In the genomic region with DNA sequence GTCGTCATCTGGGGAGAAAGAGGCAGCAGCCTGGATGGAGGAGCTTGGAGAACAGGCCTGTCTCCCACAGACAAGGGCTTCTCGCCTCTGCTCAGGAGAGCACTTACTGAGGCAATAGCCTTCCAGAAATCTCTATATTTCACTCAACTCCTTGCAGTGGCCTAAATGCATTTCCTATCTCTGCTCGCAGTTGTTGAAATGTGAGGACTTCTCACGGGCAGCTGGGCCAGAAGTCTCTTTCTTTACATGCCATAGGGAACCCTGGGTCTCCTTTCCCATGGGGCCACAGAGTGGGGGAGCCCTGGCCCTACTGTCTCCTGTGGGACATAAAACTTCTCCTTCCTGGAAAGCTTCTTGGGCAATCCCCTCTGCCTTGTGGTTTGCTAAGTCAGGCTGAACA, we compare ENCODE assay signal across 11 cellular contexts. TPM values are rescaled to one million over a fixed set of nuclear protein-coding genes. Genes with fewer than 3 reads are reported as not detected.
"Had no signal": no experiment of that assay in that cellular context is flagged by ENCODE, and none has a peak within 500 bp of the region (broad histone marks: within the 10 kb centered on the region; RNA-seq: fewer than 3 reads in every experiment).

No MANE protein-coding gene starts in this region.

- H3K4me2 ChIP-seq: KMS-11 had no signal

- H3K4me1 ChIP-seq: HAP-1 had no signal

- FAIRE-seq: HepG2 had no signal

- H3K36me3 ChIP-seq: HAP-1 had no signal

- H2AFZ ChIP-seq: GM23248 had no signal

- H3K27ac ChIP-seq: GM23248, HL-60, KMS-11 had no signal

- DNase-seq: GM23248, GOT3, H7, HFFc6, KBM-7 had no signal

- H3K4me3 ChIP-seq: GM23248, HAP-1 had no signal

- H3K9me3 ChIP-seq: HAP-1 had no signal

- H3K9ac ChIP-seq: GM23248, KMS-11 had no signal

- ATAC-seq: HCT116, HepG2 had no signal

RNA-seq across cellular contexts. Expression of gene CACNA1S, which starts 45.2 kb away (rescaled TPM):
- polyA plus RNA-seq: GM23248, HepG2, IgD-negative memory B cell had no signal

RNA-seq across cellular contexts. Expression of gene ASCL5, which starts 60.0 kb away (rescaled TPM):
- polyA plus RNA-seq: GM23248, HepG2, IgD-negative memory B cell had no signal
